ENCODE assay signal across 1 cellular context in genomic region chr12:46557539-46558373, GRCh38.
TF ChIP-seq lines count a peak whose summit lies in the region.

No MANE protein-coding gene starts in this region.

TF ChIP-seq in K562, 482 proteins besides CTCF, POLR2A, EP300 and RAD21 (continued from another document and continues in another):
- TF ChIP-seq MIER1 (IDR thresholded peaks at IDR 0.05; ENCODE audit: low read depth) (no peak), MAFG (tag; conservative IDR thresholded peaks at IDR 0.05) (no peak; the same call in 1 of the 2 replicates), ZNF175 (CRISPR knock-in tag; IDR thresholded peaks at IDR 0.05; ENCODE audit: low read depth) (peak; percentile 85; the same call in 1 of the 2 replicates), POLR2H (tag; IDR thresholded peaks at IDR 0.05; ENCODE audit: low read depth) (peak; percentile 28), ZNF507 (tag; conservative IDR thresholded peaks at IDR 0.05) (no peak), MYC (IDR thresholded peaks at IDR 0.05; ENCODE audit: low read depth, low read length) (no peak), MYC (CRISPR knock-in tag; IDR thresholded peaks at IDR 0.05; ENCODE audit: borderline replicate concordance, low read depth) (peak; percentile 65; the same call in 1 of the 2 replicates), U2AF2 (optimal IDR thresholded peaks at IDR 0.05; ENCODE audit: low read depth, low read length) (no peak), KAT8 (IDR thresholded peaks at IDR 0.05; ENCODE audit: low read depth) (no peak), ZKSCAN3 (CRISPR knock-in tag; IDR thresholded peaks at IDR 0.05) (no peak), ZNF699 (CRISPR knock-in tag; IDR thresholded peaks at IDR 0.05; ENCODE audit: insufficient replicate concordance) (no peak), ESRRB (CRISPR knock-in tag; IDR thresholded peaks at IDR 0.05; ENCODE audit: borderline replicate concordance) (no peak), E2F6 (IDR thresholded peaks at IDR 0.05; ENCODE audit: borderline replicate concordance in 1 of 2, extremely low read depth in 1 of 2, insufficient read depth in 1 of 2, insufficient read length in 1 of 2, low read depth in 1 of 2, low read length in 1 of 2, poor library complexity in 1 of 2, severe bottlenecking in 1 of 2) (no peak), SIRT6 (IDR thresholded peaks at IDR 0.05; ENCODE audit: low read depth, low read length) (no peak), BCLAF1 (IDR thresholded peaks at IDR 0.05; ENCODE audit: borderline replicate concordance in 1 of 2, control insufficient read depth in 1 of 2, low read depth in 2 of 2, low read length in 1 of 2) (no peak), ATF1 (CRISPR knock-in tag; IDR thresholded peaks at IDR 0.05) (no peak), ATF1 (tag; IDR thresholded peaks at IDR 0.05) (no peak; the same call in 1 of the 2 replicates), MAZ (CRISPR knock-in tag; conservative IDR thresholded peaks at IDR 0.05 in 1 of 2, IDR thresholded peaks at IDR 0.05 in 1 of 2) (peak in 1 of 2 experiments; percentile 32; a peak in 1 of 4 replicates), HDAC3 (IDR thresholded peaks at IDR 0.05; ENCODE audit: borderline replicate concordance, partially characterized antibody) (no peak), PATZ1 (CRISPR knock-in tag; IDR thresholded peaks at IDR 0.05; ENCODE audit: borderline replicate concordance) (no peak), BACH1 (tag; IDR thresholded peaks at IDR 0.05) (peak; percentile 55), ZNF780A (CRISPR knock-in tag; IDR thresholded peaks at IDR 0.05) (no peak), GABPB2 (CRISPR knock-in tag; conservative IDR thresholded peaks at IDR 0.05) (0 out of 2 replicates have a peak, but pooled peaks have one; percentile 29), TEAD1 (CRISPR knock-in tag; IDR thresholded peaks at IDR 0.05) (0 out of 4 replicates have a peak, but pooled peaks of 1 of the 2 experiments have one; percentile 4), USF2 (CRISPR knock-in tag; IDR thresholded peaks at IDR 0.05) (no peak), GABPB1 (CRISPR knock-in tag; IDR thresholded peaks at IDR 0.05) (no peak), SRSF3 (IDR thresholded peaks at IDR 0.05; ENCODE audit: insufficient read depth, low read length) (no peak), SMARCB1 (IDR thresholded peaks at IDR 0.05; ENCODE audit: insufficient read length, low read depth) (no peak), FIP1L1 (IDR thresholded peaks at IDR 0.05; ENCODE audit: low read depth, low read length, poor library complexity, severe bottlenecking) (no peak), BCOR (IDR thresholded peaks at IDR 0.05) (no peak), SAFB (IDR thresholded peaks at IDR 0.05; ENCODE audit: borderline replicate concordance, low read depth, low read length) (no peak), TOE1 (IDR thresholded peaks at IDR 0.05; ENCODE audit: borderline replicate concordance) (no peak), TOE1 (CRISPR knock-in tag; IDR thresholded peaks at IDR 0.05; ENCODE audit: borderline replicate concordance, low read depth) (no peak), ETS2 (tag; IDR thresholded peaks at IDR 0.05; ENCODE audit: borderline replicate concordance, poor library complexity, severe bottlenecking) (no peak), CTCFL (IDR thresholded peaks at IDR 0.05; ENCODE audit: borderline replicate concordance, insufficient read depth, low read depth, low read length, poor library complexity, severe bottlenecking) (no peak), NR2C1 (IDR thresholded peaks at IDR 0.05) (no peak), NR2C1 (tag; IDR thresholded peaks at IDR 0.05) (peak; percentile 75), ZNF354B (CRISPR knock-in tag; IDR thresholded peaks at IDR 0.05) (no peak), THAP7 (CRISPR knock-in tag; IDR thresholded peaks at IDR 0.05) (peak; percentile 66; the same call in 1 of the 2 replicates), MXI1 (IDR thresholded peaks at IDR 0.05; ENCODE audit: low read depth, low read length) (no peak), ETV1 (tag; conservative IDR thresholded peaks at IDR 0.05; ENCODE audit: low read depth) (0 out of 2 replicates have a peak, but pooled peaks have one; percentile 19), JUNB (CRISPR knock-in tag; conservative IDR thresholded peaks at IDR 0.05) (no peak), HNRNPUL1 (IDR thresholded peaks at IDR 0.05; ENCODE audit: low read length) (no peak), E2F4 (CRISPR knock-in tag; IDR thresholded peaks at IDR 0.05; ENCODE audit: low read depth) (no peak), MTA3 (IDR thresholded peaks at IDR 0.05; ENCODE audit: borderline replicate concordance) (no peak), RBM17 (IDR thresholded peaks at IDR 0.05; ENCODE audit: borderline replicate concordance, low read depth, low read length) (no peak), CTBP1 (IDR thresholded peaks at IDR 0.05; ENCODE audit: borderline replicate concordance) (peak; percentile 35; the same call in 1 of the 2 replicates), POLR3A (IDR thresholded peaks at IDR 0.05; ENCODE audit: borderline replicate concordance, extremely low read depth, insufficient read depth, insufficient read length) (no peak), KAT7 (CRISPR knock-in tag; IDR thresholded peaks at IDR 0.05; ENCODE audit: borderline replicate concordance) (no peak), RBM15 (IDR thresholded peaks at IDR 0.05; ENCODE audit: insufficient read depth, low read length) (no peak), ZBTB9 (CRISPR knock-in tag; IDR thresholded peaks at IDR 0.05) (no peak), ZBTB2 (IDR thresholded peaks at IDR 0.05) (no peak), GATAD2A (IDR thresholded peaks at IDR 0.05) (no peak), ZNF124 (CRISPR knock-in tag; IDR thresholded peaks at IDR 0.05) (no peak), ELF4 (CRISPR knock-in tag; IDR thresholded peaks at IDR 0.05) (no peak), ETS1 (conservative IDR thresholded peaks at IDR 0.05; ENCODE audit: control insufficient read depth, low read depth, low read length) (no peak), LEF1 (IDR thresholded peaks at IDR 0.05) (peak; percentile 39; the same call in 1 of the 2 replicates)
